11 cellular contexts compared by ENCODE assay signal in the genomic region with DNA sequence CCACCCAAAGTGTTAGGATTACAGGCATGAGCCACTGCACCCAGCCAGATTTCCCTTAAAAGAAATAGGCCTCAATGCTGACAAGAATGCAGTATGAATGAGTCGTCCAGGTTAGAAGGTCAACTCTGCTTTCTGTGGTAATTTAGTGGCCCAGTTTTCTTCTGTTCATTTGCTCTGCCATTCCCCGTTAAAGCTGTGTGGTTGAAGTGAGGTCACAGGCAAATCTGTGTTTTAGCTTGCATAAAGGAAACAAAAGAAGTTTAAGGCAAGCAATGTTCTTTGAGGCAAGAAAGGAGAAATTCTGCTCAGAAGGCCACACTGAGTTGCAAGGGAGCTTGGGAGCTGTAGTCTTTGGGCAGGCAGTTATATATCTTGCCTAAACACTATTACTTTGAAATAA.
A peak's percentile ranks its signal among the peaks of the same experiment; 100 is the strongest.
DNase-seq lines count a peak whose midpoint lies in the region; ATAC-seq and TF ChIP-seq lines count a peak whose summit lies in the region.
"Had no signal": no experiment of that assay in that cellular context is flagged by ENCODE, and none has a peak within 500 bp of the region (broad histone marks: within the 10 kb centered on the region; RNA-seq: fewer than 3 reads in every experiment).

No MANE protein-coding gene starts in this region.

- ATAC-seq in HG02885 (IDR thresholded peaks at IDR 0.05; ENCODE audit: poor library complexity, unreplicated experiment) (peak; percentile 50), GM21360 (IDR thresholded peaks at IDR 0.05; ENCODE audit: unreplicated experiment) (no peak)
- ATAC-seq in stimulated activated effector memory CD8-positive, alpha-beta T cell treated with anti-CD3 and anti-CD28 coated beads, Interleukin-12 subunit alpha, Interleukin-12 subunit beta, amount 100 ng/mL, for 72 hours: peak; percentile 57
- ATAC-seq: mucosa of descending colon had no signal

- H3K36me3 ChIP-seq in brain microvascular endothelial cell (replicated peaks): no peaks in the 10 kb centered on the region

- no peak overlapping the region for H3K4me3 ChIP-seq in brain microvascular endothelial cell (ENCODE audit: low read depth, low read length)
- H3K4me3 ChIP-seq: mucosa of descending colon had no signal

- in situ Hi-C loops in brain microvascular endothelial cell (cut with HindIII; ENCODE audit: low pct_ligation_motif_present, low sequenced_read_pairs): no loop called here

- peak; percentile 30 for DNase-seq in T-helper 2 cell treated with Interferon-gamma antibody and Interleukin-4, amounts not matched to agents 5 μg/mL and 100 μg/mL, for 36 hours (ENCODE audit: low spot score)
- no peak for DNase-seq in T-helper 2 cell
- DNase-seq in brain microvascular endothelial cell: peak; percentile 33
- no peak for DNase-seq in stimulated activated effector memory CD8-positive, alpha-beta T cell treated with anti-CD3 and anti-CD28 coated beads, Interleukin-12 subunit alpha, Interleukin-12 subunit beta, amount 100 ng/mL, for 72 hours (ENCODE audit: low spot score in 2 of 2)
- DNase-seq in KG1 (lab: John Stamatoyannopoulos, UW): no peak
- DNase-seq in SK-N-DZ (ENCODE audit: low spot score): no peak
- DNase-seq: 8988T; activated CD4-positive, alpha-beta memory T cell treated with anti-CD3 and anti-CD28 coated beads, Interleukin-2, amount 10 ng/mL, durations not matched to agents 7 days and 5 days; mucosa of descending colon had no signal

- no peak for TF ChIP-seq CTCF in brain microvascular endothelial cell (IDR thresholded peaks at IDR 0.05; ENCODE audit: low read depth, low read length, missing control alignments)

- no peaks in the 10 kb centered on the region for H3K36me3 Mint-ChIP-seq in T-helper 2 cell treated with Interferon-gamma antibody and Interleukin-4, amounts not matched to agents 5 μg/mL and 100 μg/mL, for 36 hours (ENCODE audit: low read depth)
- no peaks in the 10 kb centered on the region for H3K36me3 Mint-ChIP-seq in stimulated activated effector memory CD8-positive, alpha-beta T cell treated with anti-CD3 and anti-CD28 coated beads, Interleukin-12 subunit alpha, Interleukin-12 subunit beta, amount 100 ng/mL, for 72 hours

- H3K27ac Mint-ChIP-seq in T-helper 2 cell treated with Interferon-gamma antibody and Interleukin-4, amounts not matched to agents 5 μg/mL and 100 μg/mL, for 36 hours: no peak overlapping the region
- H3K27ac Mint-ChIP-seq in stimulated activated effector memory CD8-positive, alpha-beta T cell treated with anti-CD3 and anti-CD28 coated beads, Interleukin-12 subunit alpha, Interleukin-12 subunit beta, amount 100 ng/mL, for 72 hours: no peak overlapping the region
- H3K27ac Mint-ChIP-seq: activated CD4-positive, alpha-beta memory T cell treated with anti-CD3 and anti-CD28 coated beads, Interleukin-2, amount 10 ng/mL, durations not matched to agents 7 days and 5 days had no signal

- H3K27me3 Mint-ChIP-seq in T-helper 2 cell treated with Interferon-gamma antibody and Interleukin-4, amounts not matched to agents 5 μg/mL and 100 μg/mL, for 36 hours (ENCODE audit: low read depth): no peaks in the 10 kb centered on the region

- H3K27ac ChIP-seq in brain microvascular endothelial cell: no peak overlapping the region

- H3K27me3 ChIP-seq in brain microvascular endothelial cell (replicated peaks): no peaks in the 10 kb centered on the region

- no peak overlapping the region for H3K4me3 Mint-ChIP-seq in T-helper 2 cell treated with Interferon-gamma antibody and Interleukin-4, amounts not matched to agents 5 μg/mL and 100 μg/mL, for 36 hours
- H3K4me3 Mint-ChIP-seq in stimulated activated effector memory CD8-positive, alpha-beta T cell treated with anti-CD3 and anti-CD28 coated beads, Interleukin-12 subunit alpha, Interleukin-12 subunit beta, amount 100 ng/mL, for 72 hours: no peak overlapping the region
- H3K4me3 Mint-ChIP-seq: activated CD4-positive, alpha-beta memory T cell treated with anti-CD3 and anti-CD28 coated beads, Interleukin-2, amount 10 ng/mL, durations not matched to agents 7 days and 5 days had no signal

- no peaks in the 10 kb centered on the region for H3K9me3 Mint-ChIP-seq in T-helper 2 cell treated with Interferon-gamma antibody and Interleukin-4, amounts not matched to agents 5 μg/mL and 100 μg/mL, for 36 hours
- peaks cover 2% of the 10 kb centered on the region for H3K9me3 Mint-ChIP-seq in stimulated activated effector memory CD8-positive, alpha-beta T cell treated with anti-CD3 and anti-CD28 coated beads, Interleukin-12 subunit alpha, Interleukin-12 subunit beta, amount 100 ng/mL, for 72 hours
- H3K9me3 Mint-ChIP-seq: activated CD4-positive, alpha-beta memory T cell treated with anti-CD3 and anti-CD28 coated beads, Interleukin-2, amount 10 ng/mL, durations not matched to agents 7 days and 5 days had no signal

- H3K4me1 Mint-ChIP-seq in T-helper 2 cell treated with Interferon-gamma antibody and Interleukin-4, amounts not matched to agents 5 μg/mL and 100 μg/mL, for 36 hours (ENCODE audit: low read depth): peaks cover 9% of the 10 kb centered on the region
- peaks cover 10% of the 10 kb centered on the region for H3K4me1 Mint-ChIP-seq in stimulated activated effector memory CD8-positive, alpha-beta T cell treated with anti-CD3 and anti-CD28 coated beads, Interleukin-12 subunit alpha, Interleukin-12 subunit beta, amount 100 ng/mL, for 72 hours

Comparison
In these comparisons a context has a peak if more than half of its experiments do, and no peak if none do; other contexts are left out.
1. DNase-seq: peak in T-helper 2 cell treated with Interferon-gamma antibody and Interleukin-4, amounts not matched to agents 5 μg/mL and 100 μg/mL, for 36 hours (single experiment) and brain microvascular endothelial cell (single experiment); none in T-helper 2 cell (0 of 5), stimulated activated effector memory CD8-positive, alpha-beta T cell treated with anti-CD3 and anti-CD28 coated beads, Interleukin-12 subunit alpha, Interleukin-12 subunit beta, amount 100 ng/mL, for 72 hours (0 of 2), KG1 (single experiment) and SK-N-DZ (single experiment).